In genomic region chr1:216740334-216740733, GRCh38 we compare ENCODE assay signal across 1 cellular context.
TF ChIP-seq lines count a peak whose summit lies in the region.

No MANE protein-coding gene starts in this region.

TF ChIP-seq in WTC11, 78 proteins besides CTCF, POLR2A, EP300 and RAD21 (continued from another document):
- TF ChIP-seq AFF4 (CRISPR knock-in tag; IDR thresholded peaks at IDR 0.05; ENCODE audit: borderline replicate concordance) (no peak), IRF2 (CRISPR knock-in tag; IDR thresholded peaks at IDR 0.05; ENCODE audit: borderline replicate concordance, low read depth) (no peak)
